Comparison of ENCODE assay signal across 18 cellular contexts in genomic region chr2:60447943-60448342, GRCh38.
"Had no signal": no experiment of that assay in that cellular context is flagged by ENCODE, and none has a peak within 500 bp of the region (broad histone marks: within the 10 kb centered on the region; RNA-seq: fewer than 3 reads in every experiment).

No MANE protein-coding gene starts in this region.

- H3K27me3 ChIP-seq: ascending aorta, breast epithelium, heart left ventricle, tibial nerve had no signal

- H3K4me1 Mint-ChIP-seq: activated naive CD4-positive, alpha-beta T cell treated with anti-CD3 and anti-CD28 coated beads, Interleukin-2, amount 50 U/mL, for 24 hours had no signal

- H3K4me1 ChIP-seq: ascending aorta, breast epithelium, left ventricle myocardium inferior, tibial nerve had no signal

- H3K4me3 ChIP-seq: ascending aorta, breast epithelium, coronary artery, heart left ventricle, left ventricle myocardium inferior, tibial nerve had no signal

- ATAC-seq: activated T-cell treated with anti-CD3 and anti-CD28 coated beads, Interleukin-2, amount 50 U/mL, for 72 hours; heart left ventricle had no signal

- DNase-seq: activated CD4-positive, alpha-beta T cell treated with anti-CD3 and anti-CD28 coated beads for 1 hour; activated CD8-positive, alpha-beta memory T cell treated with anti-CD3 and anti-CD28 coated beads for 24 hours; activated CD8-positive, alpha-beta memory T cell treated with anti-CD3 and anti-CD28 coated beads, Interleukin-2, amount 50 U/mL, for 48 hours; activated effector memory CD4-positive, alpha-beta T cell treated with anti-CD3 and anti-CD28 coated beads, Interleukin-2, amount 50 U/mL, for 16 hours; activated T-cell treated with anti-CD3 and anti-CD28 coated beads, Interleukin-2, amount 50 U/mL, for 72 hours; heart left ventricle; immature natural killer cell; kidney glomerular epithelial cell; left ventricle myocardium inferior; mammary epithelial cell; stimulated activated CD4-positive, alpha-beta T cell treated with anti-CD3 and anti-CD28 coated beads, Interleukin-2, amount 100 ng/mL, for 24 hours had no signal

- H3K4me3 Mint-ChIP-seq: activated naive CD4-positive, alpha-beta T cell treated with anti-CD3 and anti-CD28 coated beads, Interleukin-2, amount 50 U/mL, for 24 hours; activated T-cell treated with anti-CD3 and anti-CD28 coated beads, Interleukin-2, amount 50 U/mL, for 72 hours; immature natural killer cell; neural crest cell; stimulated activated naive CD8-positive, alpha-beta T cell treated with anti-CD3 and anti-CD28 coated beads, Interleukin-15, Interleukin-2, amounts not matched to agents 100 ng/mL and 50 ng/mL, for 24 hours had no signal

- H3K9me3 ChIP-seq: ascending aorta, breast epithelium, heart left ventricle, left ventricle myocardium inferior, tibial nerve had no signal

- H3K27ac ChIP-seq: ascending aorta, breast epithelium, coronary artery, heart left ventricle, left ventricle myocardium inferior had no signal

- H3K27me3 Mint-ChIP-seq: stimulated activated naive CD8-positive, alpha-beta T cell treated with anti-CD3 and anti-CD28 coated beads, Interleukin-15, Interleukin-2, amounts not matched to agents 100 ng/mL and 50 ng/mL, for 24 hours had no signal

- H3K9me3 Mint-ChIP-seq: activated naive CD4-positive, alpha-beta T cell treated with anti-CD3 and anti-CD28 coated beads, Interleukin-2, amount 50 U/mL, for 24 hours; activated T-cell treated with anti-CD3 and anti-CD28 coated beads, Interleukin-2, amount 50 U/mL, for 72 hours; immature natural killer cell; neural crest cell; stimulated activated naive CD8-positive, alpha-beta T cell treated with anti-CD3 and anti-CD28 coated beads, Interleukin-15, Interleukin-2, amounts not matched to agents 100 ng/mL and 50 ng/mL, for 24 hours had no signal

- H3K27ac Mint-ChIP-seq: activated naive CD4-positive, alpha-beta T cell treated with anti-CD3 and anti-CD28 coated beads, Interleukin-2, amount 50 U/mL, for 24 hours; activated T-cell treated with anti-CD3 and anti-CD28 coated beads, Interleukin-2, amount 50 U/mL, for 72 hours; immature natural killer cell; stimulated activated naive CD8-positive, alpha-beta T cell treated with anti-CD3 and anti-CD28 coated beads, Interleukin-15, Interleukin-2, amounts not matched to agents 100 ng/mL and 50 ng/mL, for 24 hours had no signal

- H3K36me3 Mint-ChIP-seq: activated naive CD4-positive, alpha-beta T cell treated with anti-CD3 and anti-CD28 coated beads, Interleukin-2, amount 50 U/mL, for 24 hours; immature natural killer cell had no signal
